21 cellular contexts compared by ENCODE assay signal in genomic region chr17:11140028-11140427, GRCh38.
A peak's percentile ranks its signal among the peaks of the same experiment; 100 is the strongest.
DNase-seq lines count a peak whose midpoint lies in the region; ATAC-seq and TF ChIP-seq lines count a peak whose summit lies in the region.
"Had no signal": no experiment of that assay in that cellular context is flagged by ENCODE, and none has a peak within 500 bp of the region (broad histone marks: within the 10 kb centered on the region; RNA-seq: fewer than 3 reads in every experiment).

No MANE protein-coding gene starts in this region.

- H3K27ac ChIP-seq in testis, result no peak overlapping the region
- H3K27ac ChIP-seq: ascending aorta, epithelial cell of prostate, ovary, thoracic aorta had no signal

- intact Hi-C loops in head of caudate nucleus (cut with DNase I), result loop anchor here (5.0 kb wide), 1 partner anchor 263 kb away; no protein-coding TSS in a partner anchor
- intact Hi-C loops in testis (cut with DNase I; ENCODE audit: low total_unique reads), result no loop called here

- H3K27me3 ChIP-seq in testis, result no peaks in the 10 kb centered on the region
- H3K27me3 ChIP-seq: ascending aorta, ovary had no signal

- no peaks in the 10 kb centered on the region for H3K36me3 ChIP-seq in testis (ENCODE audit: low read depth, missing control alignments)
- H3K36me3 ChIP-seq: ascending aorta, ovary, thoracic aorta had no signal

- no peaks in the 10 kb centered on the region for H3K9me3 ChIP-seq in testis
- H3K9me3 ChIP-seq: ascending aorta, ovary, thoracic aorta had no signal

- no peak overlapping the region for H3K4me3 Mint-ChIP-seq in stimulated activated effector memory CD8-positive, alpha-beta T cell treated with anti-CD3 and anti-CD28 coated beads, Interleukin-12 subunit alpha, Interleukin-12 subunit beta, amount 100 ng/mL, for 72 hours
- H3K4me3 Mint-ChIP-seq: naive thymus-derived CD4-positive, alpha-beta T cell had no signal

- no peak overlapping the region for H3K27ac Mint-ChIP-seq in stimulated activated effector memory CD8-positive, alpha-beta T cell treated with anti-CD3 and anti-CD28 coated beads, Interleukin-12 subunit alpha, Interleukin-12 subunit beta, amount 100 ng/mL, for 72 hours
- H3K27ac Mint-ChIP-seq: naive thymus-derived CD4-positive, alpha-beta T cell had no signal

- DNase-seq in RPMI7951 (ENCODE audit: low read depth), result peak; percentile 35
- peak; percentile 12 to 86 (median 61) for DNase-seq in head of caudate nucleus
- DNase-seq in middle frontal gyrus (ENCODE audit: extremely low spot score, low spot score), result peak; percentile 35
- DNase-seq in testis, result peak; percentile 51
- no peak for DNase-seq in stimulated activated effector memory CD8-positive, alpha-beta T cell treated with anti-CD3 and anti-CD28 coated beads, Interleukin-12 subunit alpha, Interleukin-12 subunit beta, amount 100 ng/mL, for 72 hours (ENCODE audit: low spot score in 2 of 2)
- no peak for DNase-seq in MV-4-11 (lab: John Stamatoyannopoulos, UW)
- DNase-seq: activated CD4-positive, alpha-beta T cell treated with anti-CD3 and anti-CD28 coated beads for 1 hour; activated naive CD4-positive, alpha-beta T cell treated with Interleukin-2 at 50 U/mL for 16 hours; activated T-cell treated with anti-CD3 and anti-CD28 coated beads, Interleukin-2, amount 50 U/mL, for 1 hour; cerebellar nuclear complex; DMS79; kidney glomerular epithelial cell; mesenchymal stem cell; naive thymus-derived CD4-positive, alpha-beta T cell; NCI-H1694; ovary; SW 1271 had no signal

- H3K4me1 Mint-ChIP-seq in stimulated activated effector memory CD8-positive, alpha-beta T cell treated with anti-CD3 and anti-CD28 coated beads, Interleukin-12 subunit alpha, Interleukin-12 subunit beta, amount 100 ng/mL, for 72 hours, result no peaks in the 10 kb centered on the region
- H3K4me1 Mint-ChIP-seq: naive thymus-derived CD4-positive, alpha-beta T cell had no signal

- H3K36me3 Mint-ChIP-seq in stimulated activated effector memory CD8-positive, alpha-beta T cell treated with anti-CD3 and anti-CD28 coated beads, Interleukin-12 subunit alpha, Interleukin-12 subunit beta, amount 100 ng/mL, for 72 hours, result no peaks in the 10 kb centered on the region
- H3K36me3 Mint-ChIP-seq: naive thymus-derived CD4-positive, alpha-beta T cell had no signal

- WGBS in testis, 2 donors, result 39 to 50% methylated on average over 1 of the region's 1 CpG

- TF ChIP-seq POLR2A in testis (IDR thresholded peaks at IDR 0.05), result no peak

- peaks cover 11% of the 10 kb centered on the region for H3K9me3 Mint-ChIP-seq in stimulated activated effector memory CD8-positive, alpha-beta T cell treated with anti-CD3 and anti-CD28 coated beads, Interleukin-12 subunit alpha, Interleukin-12 subunit beta, amount 100 ng/mL, for 72 hours

- no peak overlapping the region for H3K4me3 ChIP-seq in testis
- H3K4me3 ChIP-seq: ascending aorta, ovary, thoracic aorta had no signal

- H3K4me1 ChIP-seq in testis, result no peaks in the 10 kb centered on the region
- H3K4me1 ChIP-seq: ascending aorta had no signal

- TF ChIP-seq CTCF in testis (IDR thresholded peaks at IDR 0.05), result no peak

- ATAC-seq in stimulated activated effector memory CD8-positive, alpha-beta T cell treated with anti-CD3 and anti-CD28 coated beads, Interleukin-12 subunit alpha, Interleukin-12 subunit beta, amount 100 ng/mL, for 72 hours, result no peak
- ATAC-seq in GM19395 (IDR thresholded peaks at IDR 0.05; ENCODE audit: unreplicated experiment), result no peak
- ATAC-seq: naive thymus-derived CD4-positive, alpha-beta T cell had no signal

Comparison
In these comparisons a context has a peak if more than half of its experiments do, and no peak if none do; other contexts are left out.
1. DNase-seq: peak in RPMI7951 (single experiment), head of caudate nucleus (42 of 42), middle frontal gyrus (single experiment) and testis (single experiment); none in stimulated activated effector memory CD8-positive, alpha-beta T cell treated with anti-CD3 and anti-CD28 coated beads, Interleukin-12 subunit alpha, Interleukin-12 subunit beta, amount 100 ng/mL, for 72 hours (0 of 2) and MV-4-11 (single experiment).